Comparison of ENCODE assay signal across 1 cellular context in the genomic region with DNA sequence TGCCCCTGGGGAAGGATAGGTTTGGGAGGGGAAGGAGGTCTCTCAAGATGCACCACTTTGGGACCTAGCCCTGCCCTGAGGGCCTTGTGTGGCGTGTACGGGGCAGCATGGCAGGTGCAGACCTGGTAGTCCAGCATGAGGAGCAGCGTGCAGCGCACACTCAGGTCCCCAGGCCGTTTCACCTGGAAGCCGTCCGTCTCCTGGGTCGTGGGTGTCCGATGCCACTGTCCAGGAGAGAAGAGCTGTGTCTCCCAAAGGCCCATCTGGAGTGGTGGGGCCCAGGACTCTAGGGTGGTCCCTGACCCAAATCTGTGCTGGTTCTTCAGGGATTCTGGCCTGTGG.
TF ChIP-seq lines count a peak whose summit lies in the region.

No MANE protein-coding gene starts in this region.

TF ChIP-seq in H1, 55 proteins besides CTCF, POLR2A, EP300 and RAD21:
- TF ChIP-seq JUND (IDR thresholded peaks at IDR 0.05; ENCODE audit: low read length): no peak
- no peak for TF ChIP-seq GABPA (IDR thresholded peaks at IDR 0.05; ENCODE audit: borderline replicate concordance, insufficient read depth, low read length)
- no peak for TF ChIP-seq BCL11A (IDR thresholded peaks at IDR 0.05; ENCODE audit: low read depth in 2 of 2, low read length in 2 of 2)
- TF ChIP-seq YY1 (IDR thresholded peaks at IDR 0.05; ENCODE audit: low read depth, low read length): no peak
- TF ChIP-seq POU5F1 (IDR thresholded peaks at IDR 0.05; ENCODE audit: low read depth, low read length): no peak
- no peak for TF ChIP-seq BRCA1 (IDR thresholded peaks at IDR 0.05; ENCODE audit: low read depth, low read length)
- no peak for TF ChIP-seq TAF1 (IDR thresholded peaks at IDR 0.05; ENCODE audit: low read depth, low read length)
- no peak for TF ChIP-seq CBX8 (IDR thresholded peaks at IDR 0.05; ENCODE audit: borderline replicate concordance, low read depth, low read length)
- TF ChIP-seq SRF (IDR thresholded peaks at IDR 0.05; ENCODE audit: low read depth, low read length): no peak
- TF ChIP-seq TBP (IDR thresholded peaks at IDR 0.05; ENCODE audit: low read depth, low read length): no peak
- no peak for TF ChIP-seq POLR2AphosphoS5 (IDR thresholded peaks at IDR 0.05; ENCODE audit: low read depth, low read length)
- no peak for TF ChIP-seq TCF12 (IDR thresholded peaks at IDR 0.05; ENCODE audit: low read depth, low read length)
- TF ChIP-seq CTBP2 (IDR thresholded peaks at IDR 0.05; ENCODE audit: borderline replicate concordance, insufficient read depth, insufficient read length, low read length): no peak
- no peak for TF ChIP-seq RXRA (IDR thresholded peaks at IDR 0.05; ENCODE audit: insufficient read depth, low read depth, low read length)
- TF ChIP-seq NRF1 (IDR thresholded peaks at IDR 0.05; ENCODE audit: low read depth, low read length): no peak
- TF ChIP-seq CBX5 (IDR thresholded peaks at IDR 0.05; ENCODE audit: low read depth, low read length): no peak
- TF ChIP-seq, protein P1, sequence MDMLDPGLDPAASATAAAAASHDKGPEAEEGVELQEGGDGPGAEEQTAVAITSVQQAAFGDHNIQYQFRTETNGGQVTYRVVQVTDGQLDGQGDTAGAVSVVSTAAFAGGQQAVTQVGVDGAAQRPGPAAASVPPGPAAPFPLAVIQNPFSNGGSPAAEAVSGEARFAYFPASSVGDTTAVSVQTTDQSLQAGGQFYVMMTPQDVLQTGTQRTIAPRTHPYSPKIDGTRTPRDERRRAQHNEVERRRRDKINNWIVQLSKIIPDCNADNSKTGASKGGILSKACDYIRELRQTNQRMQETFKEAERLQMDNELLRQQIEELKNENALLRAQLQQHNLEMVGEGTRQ (IDR thresholded peaks at IDR 0.05; ENCODE audit: low read length): no peak
